In the genomic region with DNA sequence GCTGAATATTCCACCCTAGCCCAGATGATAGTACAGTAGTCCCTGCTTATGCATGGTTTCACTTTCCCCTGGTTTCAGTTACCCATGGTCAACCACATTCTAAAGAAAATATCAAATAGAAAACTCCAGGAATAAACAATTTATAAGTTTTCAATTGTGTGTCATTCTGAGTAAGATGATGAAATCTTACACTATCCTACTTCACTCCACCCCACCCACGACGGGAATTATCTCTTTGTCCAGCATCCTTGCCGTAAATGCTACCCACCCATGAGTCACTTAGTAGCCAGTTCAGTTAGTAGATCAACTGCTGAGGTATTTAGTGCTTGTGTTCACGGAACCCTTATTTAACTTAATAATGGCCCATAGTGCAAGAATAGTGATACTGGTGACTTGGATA, we compare ENCODE assay signal across 1 cellular context.
TF ChIP-seq lines count a peak whose summit lies in the region.

No MANE protein-coding gene starts in this region.

TF ChIP-seq in K562, 482 proteins besides CTCF, POLR2A, EP300 and RAD21 (continued from another document):
- TF ChIP-seq CEBPG (CRISPR knock-in tag; IDR thresholded peaks at IDR 0.05), result no peak
- TF ChIP-seq CEBPG (tag; conservative IDR thresholded peaks at IDR 0.05 in 1 of 2, IDR thresholded peaks at IDR 0.05 in 1 of 2), result peak in 1 of 2 experiments; percentile 49; a peak in 2 of 4 replicates
- TF ChIP-seq HNRNPH1 (optimal IDR thresholded peaks at IDR 0.05; ENCODE audit: low read depth, low read length), result no peak
- no peak for TF ChIP-seq GATA2 (CRISPR knock-in tag; IDR thresholded peaks at IDR 0.05)
- TF ChIP-seq, protein P1, sequence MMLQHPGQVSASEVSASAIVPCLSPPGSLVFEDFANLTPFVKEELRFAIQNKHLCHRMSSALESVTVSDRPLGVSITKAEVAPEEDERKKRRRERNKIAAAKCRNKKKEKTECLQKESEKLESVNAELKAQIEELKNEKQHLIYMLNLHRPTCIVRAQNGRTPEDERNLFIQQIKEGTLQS (IDR thresholded peaks at IDR 0.05), result peak; percentile 50
- TF ChIP-seq, protein P1 (CRISPR knock-in tag; conservative IDR thresholded peaks at IDR 0.05), result no peak
